In genomic region chr1:51392241-51392640, GRCh38 we compare ENCODE assay signal across 7 cellular contexts.
"Had no signal": no experiment of that assay in that cellular context is flagged by ENCODE, and none has a peak within 500 bp of the region (broad histone marks: within the 10 kb centered on the region; RNA-seq: fewer than 3 reads in every experiment).

No MANE protein-coding gene starts in this region.

- DNase-seq: GDM1, GF-D8 had no signal

- FAIRE-seq: G401.6, GM12891, GM12892, GM18507, GM19239 had no signal
